27 cellular contexts compared by ENCODE assay signal in the genomic region with DNA sequence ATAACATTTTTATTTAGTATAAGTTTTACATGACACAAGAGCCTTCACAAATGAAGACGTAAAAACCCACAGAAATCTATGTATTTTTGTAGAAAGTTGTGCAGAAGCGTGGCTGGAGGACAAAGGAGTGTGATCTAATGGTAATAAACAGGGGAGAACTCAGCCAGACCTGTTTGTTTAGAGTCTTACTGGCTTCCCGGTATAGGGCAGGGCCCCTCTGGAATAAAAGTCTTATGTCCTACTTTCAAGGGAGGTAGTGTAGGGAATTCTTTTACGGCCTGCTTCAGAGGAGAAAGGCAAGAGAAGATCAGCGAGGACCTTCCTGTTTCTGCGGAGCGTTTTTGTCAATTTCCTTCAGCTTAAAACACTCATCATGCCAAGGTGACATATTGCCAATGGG.
"Had no signal": no experiment of that assay in that cellular context is flagged by ENCODE, and none has a peak within 500 bp of the region (broad histone marks: within the 10 kb centered on the region; RNA-seq: fewer than 3 reads in every experiment).

No MANE protein-coding gene starts in this region.

- H3K36me3 Mint-ChIP-seq: natural killer cell, neural progenitor cell had no signal

- H3K9me3 ChIP-seq: left lung, lower lobe of right lung, ovary, right atrium auricular region, right lobe of liver, stomach, testis, thyroid gland, transverse colon, upper lobe of left lung, vagina had no signal

- DNase-seq: hippocampal formation; kidney glomerular epithelial cell; left cardiac atrium; left lung; lower lobe of right lung; mammary epithelial cell; mesenchymal stem cell; naive B cell; natural killer cell; nephron progenitor cell; ovary; right lobe of liver; stimulated activated CD4-positive, alpha-beta T cell treated with anti-CD3 and anti-CD28 coated beads, Interleukin-12 subunit alpha, Interleukin-12 subunit beta, amount 100 ng/mL, for 4 hours; stimulated activated CD4-positive, alpha-beta T cell treated with anti-CD3 and anti-CD28 coated beads, Interleukin-15, amount 100 ng/mL, for 24 hours; stimulated activated CD4-positive, alpha-beta T cell treated with anti-CD3 and anti-CD28 coated beads, Interleukin-2, amount 100 ng/mL, for 24 hours; stimulated activated CD4-positive, alpha-beta T cell treated with anti-CD3 and anti-CD28 coated beads, Interleukin-4, amount 100 ng/mL, for 1 hour; stimulated activated naive B cell treated with anti-CD40 and anti-IgM and Interleukin-4, amounts not matched to agents 10 μg/mL and 1 μg/mL and 100 μg/mL, for 72 hours; stimulated activated naive CD8-positive, alpha-beta T cell treated with anti-CD3 and anti-CD28 coated beads, Interleukin-15, Interleukin-2, amounts not matched to agents 100 U/mL and 50 U/mL, for 24 hours; stomach; testis; thyroid gland; transverse colon; upper lobe of left lung had no signal

- H3K4me2 ChIP-seq: neural progenitor cell had no signal

- H3K4me1 Mint-ChIP-seq: neural progenitor cell had no signal

- H3K36me3 ChIP-seq: left lung, lower lobe of right lung, neural progenitor cell, ovary, right atrium auricular region, right lobe of liver, stomach, thyroid gland, transverse colon, upper lobe of left lung, vagina had no signal

- H3K4me1 ChIP-seq: neural progenitor cell, right atrium auricular region, right lobe of liver, stomach, testis, upper lobe of left lung, vagina had no signal

- H3K27me3 ChIP-seq: left lung, neural progenitor cell, ovary, right atrium auricular region, right lobe of liver, stomach, testis, thyroid gland, transverse colon, upper lobe of left lung, vagina had no signal

- H3K27ac Mint-ChIP-seq: naive B cell; natural killer cell; neural progenitor cell; progenitor cell of endocrine pancreas; stimulated activated naive B cell treated with anti-CD40 and anti-IgM and Interleukin-4, amounts not matched to agents 10 μg/mL and 1 μg/mL and 100 μg/mL, for 72 hours had no signal

- H3K9me3 Mint-ChIP-seq: natural killer cell had no signal

- H3K27me3 Mint-ChIP-seq: naive B cell; progenitor cell of endocrine pancreas; stimulated activated naive B cell treated with anti-CD40 and anti-IgM and Interleukin-4, amounts not matched to agents 10 μg/mL and 1 μg/mL and 100 μg/mL, for 72 hours had no signal

- ATAC-seq: left cardiac atrium; left lung; lower lobe of right lung; natural killer cell; right lobe of liver; stimulated activated naive B cell treated with anti-CD40 and anti-IgM and Interleukin-4, amounts not matched to agents 10 μg/mL and 1 μg/mL and 100 μg/mL, for 72 hours; stimulated activated naive CD8-positive, alpha-beta T cell treated with anti-CD3 and anti-CD28 coated beads, Interleukin-15, Interleukin-2, amounts not matched to agents 100 U/mL and 50 U/mL, for 24 hours had no signal

- H3K4me3 ChIP-seq: left lung, lower lobe of right lung, neural progenitor cell, ovary, right atrium auricular region, right lobe of liver, stomach, testis, thyroid gland, transverse colon, upper lobe of left lung, vagina had no signal

- H3K27ac ChIP-seq: left lung, lower lobe of right lung, neural progenitor cell, ovary, right atrium auricular region, right lobe of liver, stomach, testis, thyroid gland, upper lobe of left lung, vagina had no signal

- H3K4me3 Mint-ChIP-seq: naive B cell; natural killer cell; nephron progenitor cell; neural progenitor cell; stimulated activated naive B cell treated with anti-CD40 and anti-IgM and Interleukin-4, amounts not matched to agents 10 μg/mL and 1 μg/mL and 100 μg/mL, for 72 hours had no signal

- H2AFZ ChIP-seq: neural progenitor cell had no signal

- H3K9ac ChIP-seq: neural progenitor cell had no signal
